29 cellular contexts compared by ENCODE assay signal in the genomic region with DNA sequence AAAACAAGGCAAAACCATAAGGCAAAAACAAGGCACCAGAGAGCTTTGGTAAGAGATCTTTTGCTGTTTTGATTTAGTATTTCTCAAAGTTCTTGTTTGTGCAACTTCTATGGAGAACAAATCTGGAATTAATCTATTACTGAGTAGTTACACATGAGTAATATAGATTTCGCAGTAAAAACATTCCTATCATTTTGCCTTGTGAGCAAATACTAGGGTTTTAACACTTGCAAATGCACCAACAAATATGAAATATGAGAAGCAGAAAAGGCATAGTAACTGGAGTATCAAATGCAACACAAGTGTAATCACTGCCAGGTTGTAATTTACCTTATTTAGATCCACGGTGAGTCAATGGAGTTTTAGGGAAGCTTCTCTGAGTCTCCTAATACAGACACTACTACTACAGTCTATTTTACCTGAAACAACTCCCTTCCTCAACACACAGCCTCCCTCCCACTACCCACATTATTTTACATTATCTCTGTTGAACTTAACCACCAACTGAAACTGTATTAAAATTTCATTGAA.
A peak's percentile ranks its signal among the peaks of the same experiment; 100 is the strongest.
DNase-seq lines count a peak whose midpoint lies in the region; ATAC-seq and TF ChIP-seq lines count a peak whose summit lies in the region.
"Had no signal": no experiment of that assay in that cellular context is flagged by ENCODE, and none has a peak within 500 bp of the region (broad histone marks: within the 10 kb centered on the region; RNA-seq: fewer than 3 reads in every experiment).

No MANE protein-coding gene starts in this region.

- H2BK12ac ChIP-seq in mesenchymal stem cell (ENCODE audit: low read length in 2 of 2) = no peak overlapping the region

- no peak overlapping the region for H3K23ac ChIP-seq in mesenchymal stem cell (ENCODE audit: low read length in 2 of 2)

- H2BK120ac ChIP-seq in mesenchymal stem cell (ENCODE audit: low read depth, low read length) = no peak overlapping the region

- TF ChIP-seq CTCF in AG10803 (conservative IDR thresholded peaks at IDR 0.05; ENCODE audit: low read length) = no peak
- TF ChIP-seq CTCF in coronary artery (IDR thresholded peaks at IDR 0.05) = no peak

- WGBS in mesenchymal stem cell = 72% methylated on average over 1 of the region's 2 CpGs

- H3K4me3 ChIP-seq in AG10803 (ENCODE audit: low read length) (no peak overlapping the region), SK-N-MC (peak overlapping the region; percentile 36; the same call in 1 of the 2 replicates), mesenchymal stem cell (ENCODE audit: insufficient read depth in 1 of 2, low read depth in 1 of 2, low read length in 2 of 2) (peak overlapping the region in 1 of 2 experiments; percentile 8), coronary artery (no peak overlapping the region)
- H3K4me3 ChIP-seq: adrenal gland, BLaER1, dorsolateral prefrontal cortex, esophagus squamous epithelium, right atrium auricular region, SJCRH30, smooth muscle cell, testis had no signal

- no peak overlapping the region for H3K4ac ChIP-seq in mesenchymal stem cell (ENCODE audit: low read depth in 1 of 2, low read length in 2 of 2)

- H2AK5ac ChIP-seq in mesenchymal stem cell (ENCODE audit: low read length, severe bottlenecking) = no peak overlapping the region

- H3K9ac ChIP-seq in SK-N-MC (ENCODE audit: insufficient read length) (peak overlapping the region; percentile 2), mesenchymal stem cell (ENCODE audit: low read length) (peak overlapping the region; percentile 31)
- H3K9ac ChIP-seq: BLaER1 had no signal

- H2AFZ ChIP-seq in mesenchymal stem cell (ENCODE audit: low read depth, low read length) = no peak overlapping the region

- no peak overlapping the region for H3K4me2 ChIP-seq in mesenchymal stem cell (ENCODE audit: low read length, poor library complexity, severe bottlenecking)
- H3K4me2 ChIP-seq: BLaER1, smooth muscle cell had no signal

- H3K36me3 ChIP-seq in SK-N-MC (ENCODE audit: insufficient read depth, low read length) = no peaks in the 10 kb centered on the region
- H3K36me3 ChIP-seq in mesenchymal stem cell (ENCODE audit: control insufficient read depth in 1 of 2, insufficient read depth in 2 of 2, low read depth in 1 of 2, low read length in 2 of 2) = no peaks in the 10 kb centered on the region
- H3K36me3 ChIP-seq: adrenal gland, BLaER1, esophagus squamous epithelium, right atrium auricular region, SJCRH30 had no signal

- H3K27me3 ChIP-seq in mesenchymal stem cell (ENCODE audit: control insufficient read depth in 1 of 2, insufficient read depth in 1 of 2, low read length in 2 of 2) = no peaks in the 10 kb centered on the region
- H3K27me3 ChIP-seq: adrenal gland, BLaER1, dorsolateral prefrontal cortex, esophagus squamous epithelium, right atrium auricular region, SJCRH30, testis had no signal

- no peak for ATAC-seq in GM18870 (IDR thresholded peaks at IDR 0.05; ENCODE audit: unreplicated experiment)
- ATAC-seq: activated CD4-positive, alpha-beta T cell treated with anti-CD3 and anti-CD28 coated beads for 36 hours; activated CD8-positive, alpha-beta T cell treated with anti-CD3 and anti-CD28 coated beads for 36 hours; left ventricle myocardium superior had no signal

- H4K8ac ChIP-seq in mesenchymal stem cell (ENCODE audit: low read length) = no peak overlapping the region

- H2BK15ac ChIP-seq in mesenchymal stem cell (ENCODE audit: low read depth, poor library complexity, severe bottlenecking) = no peak overlapping the region

- H3K79me1 ChIP-seq in mesenchymal stem cell (replicated peaks; ENCODE audit: low read length, poor library complexity, severe bottlenecking) = no peaks in the 10 kb centered on the region

- H3K4me1 ChIP-seq in mesenchymal stem cell (ENCODE audit: control insufficient read depth, insufficient read depth, low read depth, low read length) = no peaks in the 10 kb centered on the region
- H3K4me1 ChIP-seq: adrenal gland, BLaER1, esophagus squamous epithelium, right atrium auricular region, SJCRH30, testis had no signal

- H3K27ac ChIP-seq in SK-N-MC (peak overlapping the region; percentile 85), mesenchymal stem cell (ENCODE audit: low read length, poor library complexity, severe bottlenecking) (no peak overlapping the region), coronary artery (no peak overlapping the region)
- H3K27ac ChIP-seq: adrenal gland, BLaER1, dorsolateral prefrontal cortex, esophagus squamous epithelium, right atrium auricular region, SJCRH30, testis, VCaP had no signal

- no peak overlapping the region for H3K18ac ChIP-seq in mesenchymal stem cell (ENCODE audit: low read depth in 1 of 2, low read length in 2 of 2)

- no peak overlapping the region for H4K91ac ChIP-seq in mesenchymal stem cell (ENCODE audit: low read length)

- no peaks in the 10 kb centered on the region for H3K9me3 ChIP-seq in SK-N-MC (ENCODE audit: low read depth, low read length)
- H3K9me3 ChIP-seq in mesenchymal stem cell (ENCODE audit: control insufficient read depth, low read length) = no peaks in the 10 kb centered on the region
- H3K9me3 ChIP-seq: adrenal gland, BLaER1, esophagus squamous epithelium, right atrium auricular region, SJCRH30, testis had no signal

- H2BK5ac ChIP-seq in mesenchymal stem cell (ENCODE audit: low read depth, low read length, poor library complexity, severe bottlenecking) = no peak overlapping the region

- DNase-seq in AG10803 (ENCODE audit: low read depth) (peak; percentile 16), NCI-H1436 (lab: John Stamatoyannopoulos, UW) (peak; percentile 8), SK-N-MC (ENCODE audit: low read depth, low spot score) (no peak), mesenchymal stem cell (no peak), coronary artery (ENCODE audit: low spot score) (no peak), GOT3 (lab: John Stamatoyannopoulos, UW) (no peak)
- DNase-seq: activated CD4-positive, alpha-beta T cell treated with anti-CD3 and anti-CD28 coated beads for 36 hours; activated CD8-positive, alpha-beta memory T cell treated with anti-CD3 and anti-CD28 coated beads, Interleukin-2, amount 50 U/mL, for 48 hours; activated CD8-positive, alpha-beta T cell treated with anti-CD3 and anti-CD28 coated beads for 36 hours; activated naive CD4-positive, alpha-beta T cell treated with anti-CD3 and anti-CD28 coated beads for 36 hours; adrenal gland; central memory CD4-positive, alpha-beta T cell; dorsolateral prefrontal cortex; esophagus squamous epithelium; Kasumi-1; left ventricle myocardium superior; NCI-H146; NCI-H524; posterior cingulate gyrus; SJCRH30; stimulated activated CD4-positive, alpha-beta T cell treated with anti-CD3 and anti-CD28 coated beads, Interleukin-1b, Interleukin-23, amount 100 ng/mL, for 48 hours; stimulated activated naive CD4-positive, alpha-beta T cell treated with Interleukin-2 at 50 U/mL for 16 hours; T1000; testis had no signal

- no peak overlapping the region for H3K14ac ChIP-seq in mesenchymal stem cell (ENCODE audit: low read length in 2 of 2)

Comparison
In these comparisons a context has a peak if more than half of its experiments do, and no peak if none do; other contexts are left out.
1. DNase-seq: peak in AG10803 (single experiment) and NCI-H1436 (single experiment); none in SK-N-MC (single experiment), mesenchymal stem cell (single experiment), coronary artery (single experiment) and GOT3 (single experiment).